ENCODE assay signal across 30 cellular contexts in the genomic region with DNA sequence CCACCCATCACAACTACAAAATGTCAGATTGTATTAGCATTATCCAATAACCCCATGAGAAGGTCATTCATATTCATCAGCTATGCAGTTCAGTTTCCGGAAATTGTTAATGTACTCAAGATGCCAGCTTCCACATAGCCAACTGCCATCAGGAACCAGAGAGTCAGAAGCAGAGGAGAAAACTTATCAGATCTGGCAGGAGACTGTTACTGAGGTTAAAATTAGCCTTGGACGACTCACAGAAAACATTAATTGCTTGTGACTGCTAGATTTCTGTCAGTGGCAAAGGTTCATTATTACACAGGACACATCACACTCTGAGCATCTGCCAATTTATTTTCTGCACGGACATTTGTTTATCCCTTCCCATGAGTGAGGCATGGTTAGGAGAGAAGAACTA.
"Had no signal": no experiment of that assay in that cellular context is flagged by ENCODE, and none has a peak within 500 bp of the region (broad histone marks: within the 10 kb centered on the region; RNA-seq: fewer than 3 reads in every experiment).

No MANE protein-coding gene starts in this region.

- H3K9me3 ChIP-seq: SJCRH30 had no signal

- H3K4me1 ChIP-seq: SJCRH30 had no signal

- ATAC-seq: activated CD4-positive, CD25-positive, alpha-beta regulatory T cell treated with anti-CD3 and anti-CD28 coated beads, Interleukin-2, amount 50 U/mL, for 24 hours; activated CD8-positive, alpha-beta memory T cell treated with anti-CD3 and anti-CD28 coated beads, Interleukin-2, amount 10 ng/mL, durations not matched to agents 7 days and 5 days; activated naive CD4-positive, alpha-beta T cell treated with anti-CD3 and anti-CD28 coated beads, Interleukin-2, amount 50 U/mL, for 72 hours; activated naive CD8-positive, alpha-beta T cell treated with anti-CD3 and anti-CD28 coated beads, Interleukin-2, amount 50 U/mL, for 24 hours; Panc1; T-cell had no signal

- H3K27me3 ChIP-seq: SJCRH30 had no signal

- H3K27ac ChIP-seq: RWPE1, SJCRH30 had no signal

- H3K36me3 ChIP-seq: SJCRH30 had no signal

- H3K4me3 ChIP-seq: SJCRH30 had no signal

- DNase-seq: activated CD4-positive, alpha-beta T cell treated with anti-CD3 and anti-CD28 coated beads for 48 hours; activated CD4-positive, alpha-beta T cell treated with anti-CD3 and anti-CD28 coated beads, Interleukin-2, amount 50 U/mL, for 48 hours; activated CD8-positive, alpha-beta memory T cell treated with anti-CD3 and anti-CD28 coated beads, Interleukin-2, amount 10 ng/mL, durations not matched to agents 7 days and 5 days; activated effector memory CD4-positive, alpha-beta T cell treated with anti-CD3 and anti-CD28 coated beads, Interleukin-2, amount 50 U/mL, for 16 hours; activated naive CD4-positive, alpha-beta T cell treated with Interleukin-2 at 50 U/mL for 16 hours; activated naive CD8-positive, alpha-beta T cell treated with anti-CD3 and anti-CD28 coated beads, Interleukin-2, amount 50 U/mL, for 24 hours; activated T-cell treated with anti-CD3 and anti-CD28 coated beads, Interleukin-2, amount 50 U/mL, for 24 hours; amygdala; KG1; MV-4-11; NCI-H1092 treated with DMSO at 0.1 percent for 48 hours; NCI-H1417 treated with DMSO at 0.1 percent for 48 hours; NCI-H1694; NCI-H2029; NCI-H2107; NCI-H2171 treated with DMSO at 0.1 percent for 48 hours; NCI-H226; NCI-H526 treated with DMSO at 0.1 percent for 48 hours; NCI-H82; NK-92 treated with Interleukin-12 subunit alpha and Interleukin-12 subunit beta, amount 100 ng/mL, for 24 hours; OCI-M1; Right ventricle myocardium superior; SJCRH30; T-cell; T-helper 2 cell; T1000 had no signal
